Comparison of ENCODE assay signal across 17 cellular contexts in genomic region chr3:71110531-71111222, GRCh38.
DNase-seq lines count a peak whose midpoint lies in the region; ATAC-seq, FAIRE-seq and TF ChIP-seq lines count a peak whose summit lies in the region.
"Had no signal": no experiment of that assay in that cellular context is flagged by ENCODE, and none has a peak within 500 bp of the region (broad histone marks: within the 10 kb centered on the region; RNA-seq: fewer than 3 reads in every experiment).

No MANE protein-coding gene starts in this region.

- peak overlapping the region in 2 of 3 donors; percentile 49 to 78 for H3K27ac Mint-ChIP-seq in IgD-negative memory B cell
- H3K27ac Mint-ChIP-seq in naive thymus-derived CD4-positive, alpha-beta T cell = peak overlapping the region in 7 of 9 donors; percentile 36 to 88 (median 60)

- no peak overlapping the region for H3K18ac ChIP-seq in H1 (ENCODE audit: extremely low read depth, low read length)

- no peak overlapping the region for H2BK5ac ChIP-seq in H1 (ENCODE audit: low read depth, low read length)

- no peak overlapping the region for H3K4me2 ChIP-seq in H1 (ENCODE audit: insufficient read depth in 1 of 2, low read depth in 2 of 2, low read length in 2 of 2)
- H3K4me2 ChIP-seq: KMS-11 had no signal

- H3K9ac ChIP-seq in H1 (replicated peaks in 1 of 4; ENCODE audit: extremely low read depth in 1 of 4, low read depth in 3 of 4, low read length in 3 of 4) = no peak overlapping the region
- H3K9ac ChIP-seq: KMS-11 had no signal

- peaks cover 49% of the 10 kb centered on the region for H3K4me1 ChIP-seq in ACC112 (ENCODE audit: control insufficient read depth, insufficient read depth, low read length, unreplicated experiment)
- H3K4me1 ChIP-seq in H1 (replicated peaks in 1 of 4; ENCODE audit: control insufficient read depth in 3 of 4, insufficient read depth in 4 of 4, low read length in 3 of 4) = peaks cover 2 to 5% (median 3%) of the 10 kb centered on the region in 4 experiments; a peak in 3 of 7 replicates
- H3K4me1 ChIP-seq in naive thymus-derived CD4-positive, alpha-beta T cell (ENCODE audit: control insufficient read depth in 2 of 2, insufficient read depth in 2 of 2, low read length in 2 of 2) = peaks cover 17 to 36% of the 10 kb centered on the region in 2 donors
- H3K4me1 ChIP-seq in effector memory CD4-positive, alpha-beta T cell (ENCODE audit: control insufficient read depth, insufficient read depth, low read length, poor library complexity, severe bottlenecking) = peaks cover 11% of the 10 kb centered on the region

- H4K5ac ChIP-seq in H1 (ENCODE audit: insufficient read length, low read depth, low read length) = no peak overlapping the region

- peak; percentile 39 for FAIRE-seq in H1 (lab: Jason Lieb, UNC)

- no peak overlapping the region for H3K4ac ChIP-seq in H1 (replicated peaks; ENCODE audit: insufficient read length, low read depth, low read length)

- H3K27ac ChIP-seq in ACC112 (ENCODE audit: low read depth, low read length) (peak overlapping the region; percentile 94), H1 (ENCODE audit: low read depth, low read length) (no peak overlapping the region)
- H3K27ac ChIP-seq in naive thymus-derived CD4-positive, alpha-beta T cell (ENCODE audit: low read depth, low read length) = no peak overlapping the region
- no peak overlapping the region for H3K27ac ChIP-seq in effector memory CD4-positive, alpha-beta T cell (ENCODE audit: insufficient read depth, low read length, poor library complexity, severe bottlenecking)
- H3K27ac ChIP-seq: HL-60, KMS-11, suprapubic skin had no signal

- intact Hi-C loops in naive thymus-derived CD4-positive, alpha-beta T cell (cut with micrococcal nuclease) = no loop called here

- no peaks in the 10 kb centered on the region for H3K79me1 ChIP-seq in H1 (ENCODE audit: low read depth, low read length)

- H3K36me3 Mint-ChIP-seq in IgD-negative memory B cell = peaks cover 3% of the 10 kb centered on the region
- peaks cover 12 to 60% (median 50%) of the 10 kb centered on the region in 5 donors for H3K36me3 Mint-ChIP-seq in naive thymus-derived CD4-positive, alpha-beta T cell

- H4K8ac ChIP-seq in H1 (ENCODE audit: extremely low read depth, insufficient read depth, low read length) = no peak overlapping the region

- H2BK120ac ChIP-seq in H1 (replicated peaks; ENCODE audit: low read depth, low read length) = no peak overlapping the region

- no peak overlapping the region for H3K4me3 ChIP-seq in ACC112 (ENCODE audit: low read depth, low read length)
- H3K4me3 ChIP-seq in H1 (ENCODE audit: extremely low read depth in 1 of 4, insufficient read depth in 2 of 4, low read depth in 3 of 4, low read length in 4 of 4) = no peak overlapping the region
- H3K4me3 ChIP-seq in naive thymus-derived CD4-positive, alpha-beta T cell (ENCODE audit: low read length) = no peak overlapping the region
- no peak overlapping the region for H3K4me3 ChIP-seq in effector memory CD4-positive, alpha-beta T cell (ENCODE audit: insufficient read depth, low read depth, low read length, poor library complexity, severe bottlenecking)
- H3K4me3 ChIP-seq: lung, suprapubic skin had no signal

- H3K79me2 ChIP-seq in ACC112 (ENCODE audit: control insufficient read depth, insufficient read depth, low read length, unreplicated experiment) (peaks cover 34% of the 10 kb centered on the region), H1 (ENCODE audit: control insufficient read depth in 1 of 2, insufficient read depth in 2 of 2, low read length in 2 of 2) (no peaks in the 10 kb centered on the region)

- no peak for TF ChIP-seq CTCF in H1 (IDR thresholded peaks at IDR 0.05; ENCODE audit: control extremely low read depth in 1 of 3, insufficient read depth in 1 of 3, low read depth in 1 of 3, low read length in 3 of 3)

- POLR2A ChIA-PET in H1 (lab: Charles Lee; ENCODE audit: partially characterized antibody) = interaction anchor here (0.7 kb wide), 1 partner anchor 20 kb away, joined by 3 read pairs; no protein-coding TSS in a partner anchor
- POLR2A ChIA-PET in naive thymus-derived CD4-positive, alpha-beta T cell (lab: Charles Lee) = interaction anchor here (1.1 to 1.3 kb wide), 2 partner anchors 31 to 79 kb away, joined by 3 read pairs; no protein-coding TSS in a partner anchor

- TF ChIP-seq RAD21 in H1 (IDR thresholded peaks at IDR 0.05 in 1 of 2, conservative IDR thresholded peaks at IDR 0.05 in 1 of 2; ENCODE audit: low read depth in 2 of 2, low read length in 2 of 2) = no peak

- H3K23ac ChIP-seq in H1 (ENCODE audit: insufficient read length) = no peak overlapping the region

- H3K23me2 ChIP-seq in H1 (ENCODE audit: low read depth, low read length) = no peaks in the 10 kb centered on the region

- H4K20me1 ChIP-seq in H1 (replicated peaks in 1 of 2; ENCODE audit: control insufficient read depth in 1 of 2, insufficient read depth in 2 of 2, low read length in 2 of 2) = no peaks in the 10 kb centered on the region

- CTCF ChIA-PET in H1 (lab: Charles Lee; ENCODE audit: partially characterized antibody) = interaction anchor here (0.9 to 1.3 kb wide), 2 partner anchors 11 to 144 kb away, joined by 3 to 4 read pairs; no protein-coding TSS in a partner anchor
- CTCF ChIA-PET in naive thymus-derived CD4-positive, alpha-beta T cell (lab: Charles Lee) = interaction anchor here (0.6 kb wide), 1 partner anchor 93 kb away, joined by 3 read pairs; no protein-coding TSS in a partner anchor

- DNase-seq in H1 (ENCODE audit: low read depth in 1 of 2, low spot score in 2 of 2) (no peak), COLO829 (ENCODE audit: low spot score) (no peak), erythroblast (lab: John Stamatoyannopoulos, UW) (no peak)
- no peak for DNase-seq in naive thymus-derived CD4-positive, alpha-beta T cell
- no peak for DNase-seq in effector memory CD4-positive, alpha-beta T cell
- DNase-seq: activated CD4-positive, alpha-beta T cell treated with anti-CD3 and anti-CD28 coated beads for 1 hour; cerebellar nuclear complex; DMS 273 treated with DMSO at 0.1 percent for 48 hours; NK-92 treated with Interleukin-12 subunit alpha and Interleukin-12 subunit beta, amount 100 ng/mL, for 24 hours; T-helper 2 cell had no signal

- no peak overlapping the region for H2BK20ac ChIP-seq in H1 (ENCODE audit: low read length)

- no peaks in the 10 kb centered on the region for H3K9me3 ChIP-seq in H1 (ENCODE audit: insufficient read depth in 2 of 2, low read depth in 1 of 2, low read length in 1 of 2)
- H3K9me3 ChIP-seq in naive thymus-derived CD4-positive, alpha-beta T cell (ENCODE audit: control insufficient read depth in 2 of 3, low read length in 3 of 3) = no peaks in the 10 kb centered on the region
- H3K9me3 ChIP-seq in effector memory CD4-positive, alpha-beta T cell (ENCODE audit: control insufficient read depth, low read length) = no peaks in the 10 kb centered on the region
- H3K9me3 ChIP-seq: suprapubic skin had no signal

- no peak overlapping the region for H2AFZ ChIP-seq in ACC112 (ENCODE audit: low read length, unreplicated experiment)
- no peak overlapping the region for H2AFZ ChIP-seq in H1 (ENCODE audit: low read length)

- no peak overlapping the region for H3K56ac ChIP-seq in H1 (replicated peaks; ENCODE audit: insufficient read length, low read depth, low read length)

- H3K4me3 Mint-ChIP-seq in IgD-negative memory B cell = no peak overlapping the region
- H3K4me3 Mint-ChIP-seq in naive thymus-derived CD4-positive, alpha-beta T cell = no peak overlapping the region

- H4K91ac ChIP-seq in H1 (replicated peaks; ENCODE audit: insufficient read length, low read length) = no peak overlapping the region

- H3K27me3 Mint-ChIP-seq in IgD-negative memory B cell = no peaks in the 10 kb centered on the region
- no peaks in the 10 kb centered on the region for H3K27me3 Mint-ChIP-seq in naive thymus-derived CD4-positive, alpha-beta T cell

- ATAC-seq in naive thymus-derived CD4-positive, alpha-beta T cell = no peak
- ATAC-seq in GM19452 (IDR thresholded peaks at IDR 0.05; ENCODE audit: unreplicated experiment) = no peak

- H3K36me3 ChIP-seq in ACC112 (ENCODE audit: insufficient read depth, low read length) (0 out of 2 replicates have a peak, but pooled peaks cover 9% of the 10 kb centered on the region), H1 (ENCODE audit: control insufficient read depth in 2 of 4, insufficient read depth in 4 of 4, low read length in 3 of 4) (peaks cover 0 to 3% (median 1%) of the 10 kb centered on the region in 4 experiments; a peak in 1 of 8 replicates)
- H3K36me3 ChIP-seq in naive thymus-derived CD4-positive, alpha-beta T cell (ENCODE audit: control insufficient read depth in 2 of 3, insufficient read depth in 3 of 3, low read length in 3 of 3) = peaks cover 6 to 52% (median 9%) of the 10 kb centered on the region in 3 experiments
- H3K36me3 ChIP-seq in effector memory CD4-positive, alpha-beta T cell (ENCODE audit: control insufficient read depth, insufficient read depth, low read length) = peaks cover 24% of the 10 kb centered on the region

- no peak overlapping the region for H3K14ac ChIP-seq in H1 (ENCODE audit: insufficient read length)

- H3K27me3 ChIP-seq in ACC112 (ENCODE audit: insufficient read depth, low read length) (no peaks in the 10 kb centered on the region), H1 (replicated peaks in 1 of 4; ENCODE audit: control insufficient read depth in 3 of 4, extremely low read depth in 1 of 4, insufficient read depth in 3 of 4, low read length in 3 of 4) (no peaks in the 10 kb centered on the region)
- H3K27me3 ChIP-seq in naive thymus-derived CD4-positive, alpha-beta T cell (ENCODE audit: control insufficient read depth in 2 of 2, insufficient read depth in 2 of 2, low read length in 2 of 2) = no peaks in the 10 kb centered on the region
- H3K27me3 ChIP-seq in effector memory CD4-positive, alpha-beta T cell (replicated peaks; ENCODE audit: control insufficient read depth, insufficient read depth, low read length, poor library complexity, severe bottlenecking) = no peaks in the 10 kb centered on the region
- H3K27me3 ChIP-seq: suprapubic skin had no signal

- H3K4me1 Mint-ChIP-seq in IgD-negative memory B cell = peaks cover 18 to 53% (median 42%) of the 10 kb centered on the region in 3 donors
- H3K4me1 Mint-ChIP-seq in naive thymus-derived CD4-positive, alpha-beta T cell = peaks cover 29 to 94% (median 80%) of the 10 kb centered on the region in 7 donors

- H2AK5ac ChIP-seq in H1 (ENCODE audit: low read depth, low read length) = no peak overlapping the region

- no peak for TF ChIP-seq EP300 in H1 (IDR thresholded peaks at IDR 0.05; ENCODE audit: borderline replicate concordance in 1 of 2, low read depth in 2 of 2, low read length in 2 of 2)

- 83% methylated on average over 7 of the region's 7 CpGs; no CpG with 5 or more reads in 1 of the 2 experiments for WGBS in H1 (ENCODE audit: extremely low coverage in 1 of 2, insufficient coverage in 1 of 2, insufficient read length in 1 of 2, insufficient replicate concordance in 2 of 2, low coverage in 1 of 2, low lambda C conversion rate in 2 of 2, missing lambda C conversion rate in 1 of 2), 2 experiments

- no peaks in the 10 kb centered on the region for H3K9me3 Mint-ChIP-seq in IgD-negative memory B cell
- H3K9me3 Mint-ChIP-seq in naive thymus-derived CD4-positive, alpha-beta T cell = no peaks in the 10 kb centered on the region

- TF ChIP-seq POLR2A in H1 (IDR thresholded peaks at IDR 0.05; ENCODE audit: control extremely low read depth in 1 of 2, low read depth in 2 of 2, low read length in 2 of 2) = no peak
- TF ChIP-seq POLR2A in erythroblast (IDR thresholded peaks at IDR 0.05; ENCODE audit: low read length) = no peak

- H2BK12ac ChIP-seq in H1 (ENCODE audit: low read depth, low read length) = no peak overlapping the region

- H2BK15ac ChIP-seq in H1 (ENCODE audit: low read length) = no peak overlapping the region
